1 cellular context compared by ENCODE assay signal in genomic region chr2:237673130-237673921, GRCh38.
TF ChIP-seq lines count a peak whose summit lies in the region.

No MANE protein-coding gene starts in this region.

TF ChIP-seq in GM12878, 131 proteins besides CTCF, POLR2A, EP300 and RAD21 (continued from another document and continues in another):
- TF ChIP-seq PRDM15 (CRISPR knock-in tag; IDR thresholded peaks at IDR 0.05) (no peak), TCF3 (IDR thresholded peaks at IDR 0.05; ENCODE audit: borderline replicate concordance, insufficient read depth, low read depth, low read length) (peak; percentile 20; the same call in 1 of the 2 replicates), POLR2AphosphoS2 (IDR thresholded peaks at IDR 0.05; ENCODE audit: low read depth, low read length) (no peak), FOXK2 (IDR thresholded peaks at IDR 0.05) (peak; percentile 22; the same call in 1 of the 2 replicates), TAF1 (IDR thresholded peaks at IDR 0.05; ENCODE audit: borderline replicate concordance, low read depth, low read length) (no peak), CBX5 (IDR thresholded peaks at IDR 0.05; ENCODE audit: low read depth) (no peak), IRF5 (IDR thresholded peaks at IDR 0.05; ENCODE audit: borderline replicate concordance) (no peak), YBX1 (IDR thresholded peaks at IDR 0.05) (no peak), RUNX3 (IDR thresholded peaks at IDR 0.05; ENCODE audit: low read length) (no peak; the same call in 1 of the 2 replicates), SMAD1 (IDR thresholded peaks at IDR 0.05; ENCODE audit: low read depth, partially characterized antibody) (no peak), BHLHE40 (IDR thresholded peaks at IDR 0.05; ENCODE audit: borderline replicate concordance in 1 of 2, low read depth in 2 of 2, low read length in 1 of 2) (0 out of 4 replicates have a peak, but pooled peaks of 1 of the 2 experiments have one; percentile 4), PAX5 (IDR thresholded peaks at IDR 0.05; ENCODE audit: borderline replicate concordance, low read depth, low read length) (no peak), ZNF207 (IDR thresholded peaks at IDR 0.05; ENCODE audit: borderline replicate concordance) (no peak), RB1 (IDR thresholded peaks at IDR 0.05; ENCODE audit: borderline replicate concordance) (peak; percentile 61; the same call in 1 of the 2 replicates), ETV6 (conservative IDR thresholded peaks at IDR 0.05 in 1 of 2, IDR thresholded peaks at IDR 0.05 in 1 of 2; ENCODE audit: borderline replicate concordance in 1 of 2, low read depth in 1 of 2) (no peak), NFYA (IDR thresholded peaks at IDR 0.05; ENCODE audit: borderline replicate concordance, low read depth, low read length) (no peak), EED (IDR thresholded peaks at IDR 0.05; ENCODE audit: low read depth) (no peak), KAT2A (conservative IDR thresholded peaks at IDR 0.05; ENCODE audit: control insufficient read depth, low read depth, low read length) (no peak), NBN (IDR thresholded peaks at IDR 0.05) (peak; percentile 48; the same call in 1 of the 2 replicates), SIN3A (IDR thresholded peaks at IDR 0.05; ENCODE audit: low read depth, low read length) (no peak), SUZ12 (IDR thresholded peaks at IDR 0.05; ENCODE audit: unreplicated experiment) (no peak), BCL3 (IDR thresholded peaks at IDR 0.05; ENCODE audit: borderline replicate concordance, insufficient read depth, low read depth, low read length, poor library complexity, severe bottlenecking) (no peak), IKZF1 (conservative IDR thresholded peaks at IDR 0.05) (peak; percentile 60; the same call in 1 of the 2 replicates), MEF2B (IDR thresholded peaks at IDR 0.05; ENCODE audit: partially characterized antibody, poor library complexity, severe bottlenecking) (no peak), E2F8 (IDR thresholded peaks at IDR 0.05; ENCODE audit: low read depth, partially characterized antibody) (no peak), DPF2 (IDR thresholded peaks at IDR 0.05) (no peak), YY1 (IDR thresholded peaks at IDR 0.05; ENCODE audit: low read depth, low read length) (peak; percentile 79), GABPA (IDR thresholded peaks at IDR 0.05; ENCODE audit: low read depth) (no peak), CHD1 (IDR thresholded peaks at IDR 0.05; ENCODE audit: low read depth, low read length) (no peak), SMC3 (IDR thresholded peaks at IDR 0.05; ENCODE audit: borderline replicate concordance, low read length) (peak; percentile 90), KLF5 (IDR thresholded peaks at IDR 0.05; ENCODE audit: partially characterized antibody) (no peak), GATAD2B (conservative IDR thresholded peaks at IDR 0.05; ENCODE audit: low read depth) (peak; percentile 78), HDGF (IDR thresholded peaks at IDR 0.05) (no peak), ATF7 (IDR thresholded peaks at IDR 0.05; ENCODE audit: low read depth) (no peak), FOXM1 (IDR thresholded peaks at IDR 0.05; ENCODE audit: low read depth, low read length) (no peak), TCF7 (IDR thresholded peaks at IDR 0.05; ENCODE audit: borderline replicate concordance) (no peak), CREM (IDR thresholded peaks at IDR 0.05; ENCODE audit: low read depth) (no peak), JUND (IDR thresholded peaks at IDR 0.05; ENCODE audit: low read depth, low read length) (no peak), SREBF2 (IDR thresholded peaks at IDR 0.05; ENCODE audit: low read length) (no peak), PML (IDR thresholded peaks at IDR 0.05; ENCODE audit: low read length) (no peak)
- TF ChIP-seq, protein P1, sequence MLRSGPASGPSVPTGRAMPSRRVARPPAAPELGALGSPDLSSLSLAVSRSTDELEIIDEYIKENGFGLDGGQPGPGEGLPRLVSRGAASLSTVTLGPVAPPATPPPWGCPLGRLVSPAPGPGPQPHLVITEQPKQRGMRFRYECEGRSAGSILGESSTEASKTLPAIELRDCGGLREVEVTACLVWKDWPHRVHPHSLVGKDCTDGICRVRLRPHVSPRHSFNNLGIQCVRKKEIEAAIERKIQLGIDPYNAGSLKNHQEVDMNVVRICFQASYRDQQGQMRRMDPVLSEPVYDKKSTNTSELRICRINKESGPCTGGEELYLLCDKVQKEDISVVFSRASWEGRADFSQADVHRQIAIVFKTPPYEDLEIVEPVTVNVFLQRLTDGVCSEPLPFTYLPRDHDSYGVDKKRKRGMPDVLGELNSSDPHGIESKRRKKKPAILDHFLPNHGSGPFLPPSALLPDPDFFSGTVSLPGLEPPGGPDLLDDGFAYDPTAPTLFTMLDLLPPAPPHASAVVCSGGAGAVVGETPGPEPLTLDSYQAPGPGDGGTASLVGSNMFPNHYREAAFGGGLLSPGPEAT (IDR thresholded peaks at IDR 0.05; ENCODE audit: low read depth): no peak
- TF ChIP-seq, protein P2, sequence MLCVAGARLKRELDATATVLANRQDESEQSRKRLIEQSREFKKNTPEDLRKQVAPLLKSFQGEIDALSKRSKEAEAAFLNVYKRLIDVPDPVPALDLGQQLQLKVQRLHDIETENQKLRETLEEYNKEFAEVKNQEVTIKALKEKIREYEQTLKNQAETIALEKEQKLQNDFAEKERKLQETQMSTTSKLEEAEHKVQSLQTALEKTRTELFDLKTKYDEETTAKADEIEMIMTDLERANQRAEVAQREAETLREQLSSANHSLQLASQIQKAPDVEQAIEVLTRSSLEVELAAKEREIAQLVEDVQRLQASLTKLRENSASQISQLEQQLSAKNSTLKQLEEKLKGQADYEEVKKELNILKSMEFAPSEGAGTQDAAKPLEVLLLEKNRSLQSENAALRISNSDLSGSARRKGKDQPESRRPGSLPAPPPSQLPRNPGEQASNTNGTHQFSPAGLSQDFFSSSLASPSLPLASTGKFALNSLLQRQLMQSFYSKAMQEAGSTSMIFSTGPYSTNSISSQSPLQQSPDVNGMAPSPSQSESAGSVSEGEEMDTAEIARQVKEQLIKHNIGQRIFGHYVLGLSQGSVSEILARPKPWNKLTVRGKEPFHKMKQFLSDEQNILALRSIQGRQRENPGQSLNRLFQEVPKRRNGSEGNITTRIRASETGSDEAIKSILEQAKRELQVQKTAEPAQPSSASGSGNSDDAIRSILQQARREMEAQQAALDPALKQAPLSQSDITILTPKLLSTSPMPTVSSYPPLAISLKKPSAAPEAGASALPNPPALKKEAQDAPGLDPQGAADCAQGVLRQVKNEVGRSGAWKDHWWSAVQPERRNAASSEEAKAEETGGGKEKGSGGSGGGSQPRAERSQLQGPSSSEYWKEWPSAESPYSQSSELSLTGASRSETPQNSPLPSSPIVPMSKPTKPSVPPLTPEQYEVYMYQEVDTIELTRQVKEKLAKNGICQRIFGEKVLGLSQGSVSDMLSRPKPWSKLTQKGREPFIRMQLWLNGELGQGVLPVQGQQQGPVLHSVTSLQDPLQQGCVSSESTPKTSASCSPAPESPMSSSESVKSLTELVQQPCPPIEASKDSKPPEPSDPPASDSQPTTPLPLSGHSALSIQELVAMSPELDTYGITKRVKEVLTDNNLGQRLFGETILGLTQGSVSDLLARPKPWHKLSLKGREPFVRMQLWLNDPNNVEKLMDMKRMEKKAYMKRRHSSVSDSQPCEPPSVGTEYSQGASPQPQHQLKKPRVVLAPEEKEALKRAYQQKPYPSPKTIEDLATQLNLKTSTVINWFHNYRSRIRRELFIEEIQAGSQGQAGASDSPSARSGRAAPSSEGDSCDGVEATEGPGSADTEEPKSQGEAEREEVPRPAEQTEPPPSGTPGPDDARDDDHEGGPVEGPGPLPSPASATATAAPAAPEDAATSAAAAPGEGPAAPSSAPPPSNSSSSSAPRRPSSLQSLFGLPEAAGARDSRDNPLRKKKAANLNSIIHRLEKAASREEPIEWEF (IDR thresholded peaks at IDR 0.05; ENCODE audit: insufficient replicate concordance, low read depth, low read length): no peak
- TF ChIP-seq, protein P3, sequence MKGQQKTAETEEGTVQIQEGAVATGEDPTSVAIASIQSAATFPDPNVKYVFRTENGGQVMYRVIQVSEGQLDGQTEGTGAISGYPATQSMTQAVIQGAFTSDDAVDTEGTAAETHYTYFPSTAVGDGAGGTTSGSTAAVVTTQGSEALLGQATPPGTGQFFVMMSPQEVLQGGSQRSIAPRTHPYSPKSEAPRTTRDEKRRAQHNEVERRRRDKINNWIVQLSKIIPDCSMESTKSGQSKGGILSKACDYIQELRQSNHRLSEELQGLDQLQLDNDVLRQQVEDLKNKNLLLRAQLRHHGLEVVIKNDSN (IDR thresholded peaks at IDR 0.05; ENCODE audit: borderline replicate concordance, extremely low read length, insufficient read depth, low read depth, low read length): no peak
- TF ChIP-seq, protein P4, sequence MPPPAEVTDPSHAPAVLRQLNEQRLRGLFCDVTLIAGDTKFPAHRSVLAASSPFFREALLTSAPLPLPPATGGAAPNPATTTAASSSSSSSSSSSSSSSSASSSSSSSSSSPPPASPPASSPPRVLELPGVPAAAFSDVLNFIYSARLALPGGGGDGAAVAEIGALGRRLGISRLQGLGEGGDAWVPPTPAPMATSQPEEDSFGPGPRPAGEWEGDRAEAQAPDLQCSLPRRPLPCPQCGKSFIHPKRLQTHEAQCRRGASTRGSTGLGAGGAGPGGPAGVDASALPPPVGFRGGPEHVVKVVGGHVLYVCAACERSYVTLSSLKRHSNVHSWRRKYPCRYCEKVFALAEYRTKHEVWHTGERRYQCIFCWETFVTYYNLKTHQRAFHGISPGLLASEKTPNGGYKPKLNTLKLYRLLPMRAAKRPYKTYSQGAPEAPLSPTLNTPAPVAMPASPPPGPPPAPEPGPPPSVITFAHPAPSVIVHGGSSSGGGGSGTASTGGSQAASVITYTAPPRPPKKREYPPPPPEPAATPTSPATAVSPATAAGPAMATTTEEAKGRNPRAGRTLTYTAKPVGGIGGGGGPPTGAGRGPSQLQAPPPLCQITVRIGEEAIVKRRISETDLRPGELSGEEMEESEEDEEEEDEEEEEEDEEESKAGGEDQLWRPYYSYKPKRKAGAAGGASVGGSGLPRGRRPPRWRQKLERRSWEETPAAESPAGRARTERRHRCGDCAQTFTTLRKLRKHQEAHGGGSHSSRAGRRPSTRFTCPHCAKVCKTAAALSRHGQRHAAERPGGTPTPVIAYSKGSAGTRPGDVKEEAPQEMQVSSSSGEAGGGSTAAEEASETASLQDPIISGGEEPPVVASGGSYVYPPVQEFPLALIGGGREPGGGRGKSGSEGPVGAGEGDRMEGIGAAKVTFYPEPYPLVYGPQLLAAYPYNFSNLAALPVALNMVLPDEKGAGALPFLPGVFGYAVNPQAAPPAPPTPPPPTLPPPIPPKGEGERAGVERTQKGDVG (CRISPR knock-in tag; IDR thresholded peaks at IDR 0.05): no peak
